Comparison of ENCODE assay signal across 24 cellular contexts in the genomic region with DNA sequence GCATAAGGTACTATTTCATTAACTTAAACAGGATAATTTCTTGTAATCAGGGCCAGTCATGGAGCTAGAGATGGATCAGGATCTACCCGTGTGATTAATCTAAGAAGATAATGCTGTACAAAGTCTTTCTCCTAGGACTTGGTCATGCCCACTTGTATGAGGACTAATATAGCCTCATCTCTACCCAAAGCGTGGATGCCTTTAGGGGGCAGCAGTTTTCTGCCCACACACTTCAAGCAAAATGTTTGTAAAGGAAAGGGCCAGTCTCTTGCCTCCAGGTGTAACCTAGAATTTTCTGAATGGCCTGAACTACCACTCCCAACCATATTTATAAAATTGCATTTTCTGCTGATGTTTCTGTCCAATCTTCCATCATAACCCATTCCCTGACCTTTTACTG.
A peak's percentile ranks its signal among the peaks of the same experiment; 100 is the strongest.
DNase-seq lines count a peak whose midpoint lies in the region; ATAC-seq, FAIRE-seq and TF ChIP-seq lines count a peak whose summit lies in the region.
"Had no signal": no experiment of that assay in that cellular context is flagged by ENCODE, and none has a peak within 500 bp of the region (broad histone marks: within the 10 kb centered on the region; RNA-seq: fewer than 3 reads in every experiment).

No MANE protein-coding gene starts in this region.

- H2AFZ ChIP-seq in H9 (ENCODE audit: low read length) = no peak overlapping the region
- no peak overlapping the region for H2AFZ ChIP-seq in SK-N-SH (ENCODE audit: low read depth)

- H3K36me3 ChIP-seq in SK-N-SH (replicated peaks in 1 of 2; ENCODE audit: control insufficient read depth in 1 of 2, insufficient read depth in 2 of 2, low read length in 1 of 2) = no peaks in the 10 kb centered on the region
- H3K36me3 ChIP-seq: colonic mucosa, neutrophil had no signal

- H3K4me1 Mint-ChIP-seq in H9 = no peaks in the 10 kb centered on the region
- H3K4me1 Mint-ChIP-seq: CD4-positive, CD25-positive, alpha-beta regulatory T cell had no signal

- no peak overlapping the region for H4K5ac ChIP-seq in H9 (ENCODE audit: insufficient read length, low read depth, low read length)

- FAIRE-seq in A549 (lab: Jason Lieb, UNC) = no peak
- FAIRE-seq: astrocyte, frontal cortex, GM19239 had no signal

- no peaks in the 10 kb centered on the region for H3K23me2 ChIP-seq in H9 (ENCODE audit: insufficient read length, low read depth, low read length, poor library complexity, severe bottlenecking)

- TF ChIP-seq RAD21 in A549 (conservative IDR thresholded peaks at IDR 0.05 in 1 of 2, IDR thresholded peaks at IDR 0.05 in 1 of 2) = peak; percentile 29 to 51; a peak in 2 of 5 replicates
- TF ChIP-seq RAD21 in SK-N-SH (IDR thresholded peaks at IDR 0.05; ENCODE audit: low read length) = peak; percentile 35

- H3T11ph ChIP-seq in H9 (ENCODE audit: low read length) = no peak overlapping the region

- no peak overlapping the region for H3K18ac ChIP-seq in H9 (ENCODE audit: insufficient read length, low read depth, low read length)

- no peak overlapping the region for H2BK15ac ChIP-seq in H9 (ENCODE audit: low read depth, low read length)

- H3K79me2 ChIP-seq in H9 (ENCODE audit: insufficient read depth, low read length) (no peaks in the 10 kb centered on the region), SK-N-SH (ENCODE audit: insufficient read depth) (no peaks in the 10 kb centered on the region)

- CTCF ChIA-PET in A549 (lab: Yijun Ruan, JAX) (interaction anchor here (0.8 to 2.1 kb wide), 4 partner anchors 10 to 529 kb away, joined by 3 to 7 read pairs (median 5); no protein-coding TSS in a partner anchor), SK-N-SH (lab: Yijun Ruan, JAX) (interaction anchor here (1.1 kb wide), 1 partner anchor 10 kb away, joined by 3 read pairs; no protein-coding TSS in a partner anchor)

- TF ChIP-seq EP300 in A549 (IDR thresholded peaks at IDR 0.05) = no peak
- no peak for TF ChIP-seq EP300 in SK-N-SH (IDR thresholded peaks at IDR 0.05; ENCODE audit: borderline replicate concordance in 1 of 2, low read depth in 1 of 2, low read length in 1 of 2)

- no peak overlapping the region for H2BK12ac ChIP-seq in H9 (ENCODE audit: insufficient read length, low read depth, low read length)

- H3K4me1 ChIP-seq in A549 (no peaks in the 10 kb centered on the region), H9 (ENCODE audit: insufficient read depth, low read length) (no peaks in the 10 kb centered on the region), SK-N-SH (ENCODE audit: control insufficient read depth in 1 of 2, insufficient read depth in 2 of 2, low read depth in 1 of 2, low read length in 1 of 2) (no peaks in the 10 kb centered on the region)
- H3K4me1 ChIP-seq: colonic mucosa had no signal

- H2BK120ac ChIP-seq in H9 (ENCODE audit: low read depth, low read length, poor library complexity, severe bottlenecking) = no peak overlapping the region

- H3K27me3 Mint-ChIP-seq in H9 (ENCODE audit: low read depth) = no peaks in the 10 kb centered on the region; the same call in 1 of the 2 replicates
- H3K27me3 Mint-ChIP-seq: activated CD4-positive, alpha-beta memory T cell treated with anti-CD3 and anti-CD28 coated beads for 36 hours; CD4-positive, CD25-positive, alpha-beta regulatory T cell had no signal

- H3K9me3 Mint-ChIP-seq in H9 = peaks cover 0 to 6% of the 10 kb centered on the region in 2 experiments; a peak in 2 of 5 replicates

- no peaks in the 10 kb centered on the region for H3K79me1 ChIP-seq in H9 (ENCODE audit: insufficient read depth, low read depth, low read length, poor library complexity, severe bottlenecking)

- H4K20me1 ChIP-seq in H9 (ENCODE audit: control insufficient read depth, insufficient read depth, insufficient read length) (no peaks in the 10 kb centered on the region), SK-N-SH (ENCODE audit: insufficient read depth) (no peaks in the 10 kb centered on the region)

- 45% methylated on average over 2 of the region's 2 CpGs for WGBS in A549 (ENCODE audit: missing lambda C conversion rate)
- no CpG with 5 or more reads among the region's 2 CpGs for WGBS in H9 (ENCODE audit: extremely low coverage, insufficient read length, low lambda C conversion rate)
- WGBS in SK-N-SH (ENCODE audit: low lambda C conversion rate) = 43% methylated on average over 2 of the region's 2 CpGs

- H3K27me3 ChIP-seq in H9 (ENCODE audit: insufficient read depth, low read length) (no peaks in the 10 kb centered on the region), SK-N-SH (ENCODE audit: insufficient read depth) (no peaks in the 10 kb centered on the region)
- H3K27me3 ChIP-seq: colonic mucosa, neutrophil had no signal

- ATAC-seq in A549 = no peak
- no peak for ATAC-seq in HG02973 (IDR thresholded peaks at IDR 0.05; ENCODE audit: unreplicated experiment)
- ATAC-seq: left cardiac atrium had no signal

- TF ChIP-seq CTCF in A549 (IDR thresholded peaks at IDR 0.05) = no peak
- TF ChIP-seq CTCF in H9 (conservative IDR thresholded peaks at IDR 0.05) = peak; percentile 54
- TF ChIP-seq CTCF in SK-N-SH (IDR thresholded peaks at IDR 0.05) = 0 out of 2 replicates have a peak, but pooled peaks have one; percentile 22
- peak; percentile 31 for TF ChIP-seq CTCF in fibroblast of pulmonary artery (IDR thresholded peaks at IDR 0.05; ENCODE audit: low read length, missing control alignments)

- no peak overlapping the region for H3K27ac ChIP-seq in A549
- H3K27ac ChIP-seq in H9 (ENCODE audit: insufficient read length, low read depth, low read length) = no peak overlapping the region
- H3K27ac ChIP-seq in SK-N-SH (ENCODE audit: low read depth in 2 of 2, low read length in 1 of 2) = no peak overlapping the region
- H3K27ac ChIP-seq: colonic mucosa, neutrophil, RWPE1 had no signal

- H3K4ac ChIP-seq in H9 (ENCODE audit: low read depth, low read length) = no peak overlapping the region

- no peak overlapping the region for H3K14ac ChIP-seq in H9 (ENCODE audit: insufficient read depth, low read length)

- H4K91ac ChIP-seq in H9 (ENCODE audit: insufficient read length, low read depth, low read length) = no peak overlapping the region

- POLR2A ChIA-PET in A549 (lab: Yijun Ruan, JAX) (no interaction called here), SK-N-SH (lab: Yijun Ruan, JAX) (no interaction called here)

- H3K4me3 Mint-ChIP-seq in H9 = no peak overlapping the region
- H3K4me3 Mint-ChIP-seq: activated CD4-positive, alpha-beta memory T cell treated with anti-CD3 and anti-CD28 coated beads for 36 hours; activated naive CD4-positive, alpha-beta T cell treated with anti-CD3 and anti-CD28 coated beads for 36 hours; CD4-positive, CD25-positive, alpha-beta regulatory T cell had no signal

- H3K36me3 Mint-ChIP-seq in H9 (ENCODE audit: insufficient read depth in 1 of 3, low read depth in 3 of 3) = no peaks in the 10 kb centered on the region; a peak in 1 of 7 replicates
- H3K36me3 Mint-ChIP-seq: activated CD4-positive, alpha-beta memory T cell treated with anti-CD3 and anti-CD28 coated beads for 36 hours; CD4-positive, CD25-positive, alpha-beta regulatory T cell had no signal

- H3K27ac Mint-ChIP-seq in H9 = no peak overlapping the region
- H3K27ac Mint-ChIP-seq: activated CD4-positive, alpha-beta memory T cell treated with anti-CD3 and anti-CD28 coated beads for 36 hours; activated naive CD4-positive, alpha-beta T cell treated with anti-CD3 and anti-CD28 coated beads for 36 hours; CD4-positive, CD25-positive, alpha-beta regulatory T cell had no signal

- H3K4me3 ChIP-seq in A549 = no peak overlapping the region
- no peak overlapping the region for H3K4me3 ChIP-seq in SK-N-SH (ENCODE audit: low read depth in 2 of 2, low read length in 1 of 2)
- H3K4me3 ChIP-seq in fibroblast of pulmonary artery (replicated peaks; ENCODE audit: low read depth, low read length) = no peak overlapping the region
- H3K4me3 ChIP-seq: colonic mucosa had no signal

- H3K23ac ChIP-seq in H9 (ENCODE audit: insufficient read length, low read depth, low read length) = no peak overlapping the region

- no peak overlapping the region for H4K8ac ChIP-seq in H9 (replicated peaks; ENCODE audit: insufficient read length, low read depth, low read length)

- no peak overlapping the region for H3K56ac ChIP-seq in H9 (ENCODE audit: insufficient read length, low read depth, low read length)

- no peaks in the 10 kb centered on the region for H3K9me2 ChIP-seq in SK-N-SH

- no peak overlapping the region for H3K9ac ChIP-seq in H9 (ENCODE audit: extremely low read depth, insufficient read length, low read length)
- H3K9ac ChIP-seq in SK-N-SH = no peak overlapping the region

- H3K4me2 ChIP-seq in A549 (no peak overlapping the region), H9 (ENCODE audit: insufficient read depth, insufficient read length, low read length) (no peak overlapping the region), SK-N-SH (no peak overlapping the region)

- no peak overlapping the region for H2BK20ac ChIP-seq in H9 (ENCODE audit: low read depth, low read length, poor library complexity, severe bottlenecking)

- H2AK5ac ChIP-seq in H9 (ENCODE audit: insufficient read length, low read length) = no peak overlapping the region

- peaks cover 4% of the 10 kb centered on the region for H3F3A ChIP-seq in SK-N-SH (replicated peaks; ENCODE audit: insufficient read depth)

- TF ChIP-seq POLR2A in A549 (IDR thresholded peaks at IDR 0.05; ENCODE audit: low read length) = no peak

- DNase-seq in A549 (ENCODE audit: low read depth in 1 of 2, low spot score in 1 of 2) (peak in 1 of 2 experiments; percentile 15), H9 (no peak), SK-N-SH (no peak), fibroblast of pulmonary artery (ENCODE audit: low read depth) (peak; percentile 10), NCI-H524 treated with DMSO at 0.1 percent for 48 hours (lab: John Stamatoyannopoulos, UW) (no peak), NCI-H526 (lab: John Stamatoyannopoulos, UW) (no peak)
- DNase-seq in activated naive CD4-positive, alpha-beta T cell (lab: John Stamatoyannopoulos, UW) = no peak
- DNase-seq: activated CD4-positive, alpha-beta memory T cell treated with anti-CD3 and anti-CD28 coated beads for 36 hours; activated naive CD4-positive, alpha-beta T cell treated with anti-CD3 and anti-CD28 coated beads for 36 hours; activated T-cell treated with anti-CD3 and anti-CD28 coated beads, Interleukin-2, amount 50 U/mL, for 1 hour; CD4-positive, CD25-positive, alpha-beta regulatory T cell; colonic mucosa; DMS79; left cardiac atrium; NCI-H1417; retina; stimulated activated naive CD4-positive, alpha-beta T cell treated with Interleukin-2 at 50 U/mL for 16 hours; trophoblast cell had no signal

- no peak overlapping the region for H2BK5ac ChIP-seq in H9 (ENCODE audit: insufficient read length, low read length)

- H3K9me3 ChIP-seq in A549 (no peaks in the 10 kb centered on the region), H9 (ENCODE audit: control insufficient read depth, low read depth, low read length) (no peaks in the 10 kb centered on the region), SK-N-SH (no peaks in the 10 kb centered on the region)
- H3K9me3 ChIP-seq: colonic mucosa, neutrophil had no signal

TF ChIP-seq in A549, 52 proteins besides CTCF, POLR2A, EP300 and RAD21 (continues in another document):
- no peak for TF ChIP-seq RNF2 (IDR thresholded peaks at IDR 0.05; ENCODE audit: borderline replicate concordance, low read depth)

Comparison
In these comparisons a context has a peak if more than half of its experiments do, and no peak if none do; other contexts are left out.
1. Of the 12 proteins assayed by ChIP-seq in both A549 and SK-N-SH: peak only in A549: none; only in SK-N-SH: CTCF and SMC3; in both: RAD21; in neither: 9.